Comparison of ENCODE assay signal across 22 cellular contexts in genomic region chr11:75783416-75784084, GRCh38.
"Had no signal": no experiment of that assay in that cellular context is flagged by ENCODE, and none has a peak within 500 bp of the region (broad histone marks: within the 10 kb centered on the region; RNA-seq: fewer than 3 reads in every experiment).

No MANE protein-coding gene starts in this region.

- H2AFZ ChIP-seq: neural progenitor cell had no signal

- H3K36me3 ChIP-seq: heart left ventricle, left ventricle myocardium inferior, lower lobe of right lung, neural progenitor cell, pancreas, prostate gland, sigmoid colon, stomach had no signal

- H3K4me3 Mint-ChIP-seq: endodermal cell, memory B cell, mesothelial cell of epicardium, natural killer cell, neural progenitor cell had no signal

- H3K36me3 Mint-ChIP-seq: mesothelial cell of epicardium, natural killer cell, neural progenitor cell had no signal

- ATAC-seq: esophagus mucosa, heart left ventricle, lower lobe of right lung, natural killer cell had no signal

- H3K27ac Mint-ChIP-seq: endodermal cell, memory B cell, mesothelial cell of epicardium, natural killer cell, neural progenitor cell had no signal

- H3K4me2 ChIP-seq: neural progenitor cell had no signal

- H3K9me3 Mint-ChIP-seq: endodermal cell, memory B cell, mesothelial cell of epicardium, natural killer cell, neural progenitor cell had no signal

- H3K4me1 Mint-ChIP-seq: mesothelial cell of epicardium had no signal

- H3K27me3 ChIP-seq: heart left ventricle, neural progenitor cell, pancreas, sigmoid colon, stomach had no signal

- H3K9ac ChIP-seq: neural progenitor cell had no signal

- H3K9me3 ChIP-seq: heart left ventricle, left ventricle myocardium inferior, lower lobe of right lung, pancreas, prostate gland, sigmoid colon, stomach had no signal

- H3K27ac ChIP-seq: coronary artery, heart left ventricle, left ventricle myocardium inferior, lower lobe of right lung, neural progenitor cell, pancreas, prostate gland, sigmoid colon, skin epidermis, stomach had no signal

- H3K4me3 ChIP-seq: coronary artery, heart left ventricle, left ventricle myocardium inferior, lower lobe of right lung, neural progenitor cell, pancreas, prostate gland, sigmoid colon, skin epidermis, stomach had no signal

- DNase-seq: effector CD4-positive, alpha-beta T cell; endodermal cell; heart left ventricle; islet precursor cell; left ventricle myocardium inferior; lower lobe of right lung; natural killer cell; nucleus accumbens; retina; sigmoid colon; stimulated activated CD4-positive, alpha-beta T cell treated with anti-CD3 and anti-CD28 coated beads, Interleukin-2, amount 100 ng/mL, for 24 hours; stimulated activated naive CD4-positive, alpha-beta T cell; stomach; trophoblast cell had no signal

- H3K4me1 ChIP-seq: heart left ventricle, left ventricle myocardium inferior, lower lobe of right lung, prostate gland, sigmoid colon had no signal

- H3K27me3 Mint-ChIP-seq: memory B cell had no signal
